Comparison of ENCODE assay signal across 1 cellular context in genomic region chr3:5309181-5309580, GRCh38.
TF ChIP-seq lines count a peak whose summit lies in the region.

No MANE protein-coding gene starts in this region.

TF ChIP-seq in A549, 52 proteins besides CTCF, POLR2A, EP300 and RAD21 (continued from another document):
- TF ChIP-seq PBX3 (IDR thresholded peaks at IDR 0.05) = no peak
- TF ChIP-seq MAZ (IDR thresholded peaks at IDR 0.05; ENCODE audit: borderline replicate concordance, low read depth, low read length) = no peak
- TF ChIP-seq NPAS2 (CRISPR knock-in tag; IDR thresholded peaks at IDR 0.05; ENCODE audit: borderline replicate concordance) = no peak
- TF ChIP-seq HES2 (IDR thresholded peaks at IDR 0.05) = no peak
- TF ChIP-seq KDM1A (IDR thresholded peaks at IDR 0.05; ENCODE audit: low read depth) = no peak
- no peak for TF ChIP-seq HEYL (CRISPR knock-in tag; IDR thresholded peaks at IDR 0.05)
- no peak for TF ChIP-seq ELK1 (IDR thresholded peaks at IDR 0.05; ENCODE audit: low read depth, low read length)
- TF ChIP-seq MAX (IDR thresholded peaks at IDR 0.05) = no peak
- no peak for TF ChIP-seq HDAC2 (IDR thresholded peaks at IDR 0.05)
- TF ChIP-seq NFE2L2 (conservative IDR thresholded peaks at IDR 0.05; ENCODE audit: low read length) = no peak
- no peak for TF ChIP-seq MAFK (IDR thresholded peaks at IDR 0.05; ENCODE audit: partially characterized antibody)
- TF ChIP-seq NR3C1 (IDR thresholded peaks at IDR 0.05) = no peak
- no peak for TF ChIP-seq BHLHE40 (IDR thresholded peaks at IDR 0.05; ENCODE audit: low read depth, low read length)
- TF ChIP-seq ESRRA (IDR thresholded peaks at IDR 0.05; ENCODE audit: borderline replicate concordance, low read length) = no peak
- TF ChIP-seq PHF8 (IDR thresholded peaks at IDR 0.05; ENCODE audit: borderline replicate concordance, low read depth) = no peak
- TF ChIP-seq RNF2 (IDR thresholded peaks at IDR 0.05; ENCODE audit: borderline replicate concordance, low read depth) = no peak
